ENCODE assay signal across 22 cellular contexts in the genomic region with DNA sequence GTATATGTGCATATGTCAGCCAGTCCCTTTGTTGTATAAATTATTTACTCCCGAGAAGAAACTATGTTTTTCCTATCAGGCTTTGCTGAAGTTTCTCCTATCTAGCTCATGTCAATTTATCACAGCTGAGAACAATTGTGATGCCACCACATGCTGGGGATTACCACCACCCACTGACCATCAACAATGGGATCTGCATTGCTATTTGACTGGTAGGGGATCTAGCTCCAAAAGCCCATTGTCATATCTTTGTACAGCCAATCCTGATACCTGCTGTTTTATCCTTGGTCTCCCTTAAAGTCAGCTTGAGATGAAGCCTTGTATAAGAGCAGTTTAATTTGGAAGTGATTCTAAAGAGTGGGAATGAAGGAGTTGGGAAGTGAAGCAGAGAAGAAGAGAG. TPM values are rescaled to one million over a fixed set of nuclear protein-coding genes. Genes with fewer than 3 reads are reported as not detected.
"Had no signal": no experiment of that assay in that cellular context is flagged by ENCODE, and none has a peak within 500 bp of the region (broad histone marks: within the 10 kb centered on the region; RNA-seq: fewer than 3 reads in every experiment).

No MANE protein-coding gene starts in this region.

- ATAC-seq: activated T-cell treated with anti-CD3 and anti-CD28 coated beads, Interleukin-2, amount 50 U/mL, for 4 hours; effector memory CD8-positive, alpha-beta T cell; gastrocnemius medialis; left lung; naive thymus-derived CD8-positive, alpha-beta T cell had no signal

- H3K27ac ChIP-seq: adrenal gland, ascending aorta, brain microvascular endothelial cell, esophagus muscularis mucosa, gastrocnemius medialis, left lung, thoracic aorta, upper lobe of left lung had no signal

- DNase-seq: activated CD8-positive, alpha-beta memory T cell treated with anti-CD3 and anti-CD28 coated beads, Interleukin-2, amount 50 U/mL, for 48 hours; activated naive CD4-positive, alpha-beta T cell; activated T-cell treated with anti-CD3 and anti-CD28 coated beads, Interleukin-2, amount 50 U/mL, for 4 hours; adrenal gland; brain microvascular endothelial cell; caudate nucleus; effector memory CD8-positive, alpha-beta T cell; gastrocnemius medialis; hippocampal formation; kidney glomerular epithelial cell; left lung; naive thymus-derived CD8-positive, alpha-beta T cell; stimulated activated CD4-positive, alpha-beta T cell treated with anti-CD3 and anti-CD28 coated beads, Interleukin-4, amount 100 ng/mL, for 1 hour; stimulated activated naive CD4-positive, alpha-beta T cell; T-helper 1 cell; upper lobe of left lung had no signal

- H3K4me1 ChIP-seq: adrenal gland, ascending aorta, gastrocnemius medialis, left lung, upper lobe of left lung had no signal

- H3K27me3 ChIP-seq: adrenal gland, ascending aorta, brain microvascular endothelial cell, esophagus muscularis mucosa, gastrocnemius medialis, left lung, upper lobe of left lung had no signal

- FAIRE-seq: TTC549 had no signal

- H3K9me3 ChIP-seq: adrenal gland, ascending aorta, esophagus muscularis mucosa, gastrocnemius medialis, left lung, thoracic aorta, upper lobe of left lung had no signal

- H3K36me3 ChIP-seq: adrenal gland, ascending aorta, brain microvascular endothelial cell, esophagus muscularis mucosa, gastrocnemius medialis, left lung, thoracic aorta, upper lobe of left lung had no signal

- H3K4me3 ChIP-seq: adrenal gland, ascending aorta, esophagus muscularis mucosa, gastrocnemius medialis, left lung, thoracic aorta, upper lobe of left lung had no signal

RNA-seq across cellular contexts. Expression of gene KCNN2, which starts 53.9 kb away (rescaled TPM):
- total RNA-seq: activated CD8-positive, alpha-beta memory T cell treated with anti-CD3 and anti-CD28 coated beads for 36 hours; activated T-helper 2 cell treated with anti-CD3 and anti-CD28 coated beads, Interferon-gamma antibody, Interleukin-2, Interleukin-4, amounts not matched to agents 10 μg/mL and 5 μg/mL and 100 μg/mL, durations not matched to agents 14 hours and 24 hours and 36 hours; naive thymus-derived CD8-positive, alpha-beta T cell; thoracic aorta had no signal
- polyA plus RNA-seq: naive thymus-derived CD8-positive, alpha-beta T cell had no signal
